In the genomic region with DNA sequence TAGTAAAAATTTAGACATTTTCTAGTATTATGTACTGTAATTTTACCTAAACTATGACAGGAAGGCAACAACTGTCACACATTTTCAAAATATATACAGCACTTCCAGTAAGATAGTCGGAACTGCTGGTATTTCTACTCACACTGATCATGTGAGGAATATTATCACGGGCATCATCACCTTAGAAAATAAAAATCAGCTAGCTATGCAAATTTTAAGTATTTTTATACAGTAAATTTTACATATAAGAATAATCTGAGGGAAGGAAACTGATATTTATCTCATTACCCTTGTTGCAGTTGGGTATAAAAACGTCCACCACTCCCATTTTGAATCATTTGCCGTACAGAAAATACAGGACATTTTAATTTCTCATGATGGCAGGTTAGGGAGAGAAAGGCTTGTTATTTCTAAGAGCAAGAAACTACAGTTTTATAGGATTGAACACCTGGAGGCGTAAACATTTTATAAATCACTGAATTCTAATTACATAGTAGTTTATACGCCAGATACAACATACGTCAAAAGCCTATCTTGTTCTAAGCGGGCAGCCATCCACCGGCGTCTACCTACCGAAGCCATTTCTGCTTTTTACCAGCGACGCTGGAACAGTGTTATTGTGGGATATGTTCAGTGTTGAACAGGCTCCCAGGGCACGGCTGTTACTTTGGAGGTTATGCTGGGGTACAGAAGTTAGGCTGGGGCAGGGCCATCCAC, we compare ENCODE assay signal across 8 cellular contexts. TPM values are rescaled to one million over a fixed set of nuclear protein-coding genes. Genes with fewer than 3 reads are reported as not detected.
A peak's percentile ranks its signal among the peaks of the same experiment; 100 is the strongest.
DNase-seq lines count a peak whose midpoint lies in the region; ATAC-seq lines count a peak whose summit lies in the region.

No MANE protein-coding gene starts in this region.

- H3K36me3 Mint-ChIP-seq in activated naive CD8-positive, alpha-beta T cell treated with anti-CD3 and anti-CD28 coated beads for 36 hours: no peaks in the 10 kb centered on the region
- H3K36me3 Mint-ChIP-seq in immature natural killer cell: peaks cover 0 to 3% (median 0%) of the 10 kb centered on the region in 3 donors
- H3K36me3 Mint-ChIP-seq in stimulated activated memory B cell treated with anti-CD40 and anti-IgM and Interleukin-4, amounts not matched to agents 10 μg/mL and 1 μg/mL and 100 μg/mL, for 72 hours: no peaks in the 10 kb centered on the region

- peak overlapping the region; percentile 90 for H3K27ac Mint-ChIP-seq in activated naive CD8-positive, alpha-beta T cell treated with anti-CD3 and anti-CD28 coated beads for 36 hours
- peak overlapping the region; percentile 90 to 97 (median 96) for H3K27ac Mint-ChIP-seq in immature natural killer cell
- peak overlapping the region; percentile 97 for H3K27ac Mint-ChIP-seq in stimulated activated memory B cell treated with anti-CD40 and anti-IgM and Interleukin-4, amounts not matched to agents 10 μg/mL and 1 μg/mL and 100 μg/mL, for 72 hours

- no peaks in the 10 kb centered on the region for H3K9me3 Mint-ChIP-seq in activated naive CD8-positive, alpha-beta T cell treated with anti-CD3 and anti-CD28 coated beads for 36 hours
- peaks cover 0 to 3% (median 0%) of the 10 kb centered on the region in 6 donors for H3K9me3 Mint-ChIP-seq in immature natural killer cell
- no peaks in the 10 kb centered on the region for H3K9me3 Mint-ChIP-seq in stimulated activated memory B cell treated with anti-CD40 and anti-IgM and Interleukin-4, amounts not matched to agents 10 μg/mL and 1 μg/mL and 100 μg/mL, for 72 hours

- ATAC-seq in stimulated activated memory B cell treated with anti-CD40 and anti-IgM and Interleukin-4, amounts not matched to agents 10 μg/mL and 1 μg/mL and 100 μg/mL, for 72 hours: no peak
- ATAC-seq in GM18498 (IDR thresholded peaks at IDR 0.05; ENCODE audit: unreplicated experiment): no peak

- DNase-seq in NCI-H524 (lab: John Stamatoyannopoulos, UW) (peak; percentile 23 to 49), NCI-H524 treated with DMSO at 0.1 percent for 48 hours (lab: John Stamatoyannopoulos, UW) (no peak), NAMALWA (ENCODE audit: low spot score) (peak; percentile 80), immature natural killer cell (no peak), NCI-H2081 treated with DMSO at 0.1 percent for 48 hours (lab: John Stamatoyannopoulos, UW) (no peak)
- DNase-seq in activated naive CD8-positive, alpha-beta T cell treated with anti-CD3 and anti-CD28 coated beads for 36 hours: no peak

- H3K4me1 Mint-ChIP-seq in activated naive CD8-positive, alpha-beta T cell treated with anti-CD3 and anti-CD28 coated beads for 36 hours: peaks cover 20% of the 10 kb centered on the region
- H3K4me1 Mint-ChIP-seq in immature natural killer cell: peaks cover 25 to 35% of the 10 kb centered on the region in 2 donors
- peaks cover 22% of the 10 kb centered on the region for H3K4me1 Mint-ChIP-seq in stimulated activated memory B cell treated with anti-CD40 and anti-IgM and Interleukin-4, amounts not matched to agents 10 μg/mL and 1 μg/mL and 100 μg/mL, for 72 hours

- H3K27me3 Mint-ChIP-seq in activated naive CD8-positive, alpha-beta T cell treated with anti-CD3 and anti-CD28 coated beads for 36 hours: peaks cover 22% of the 10 kb centered on the region
- peaks cover 8 to 12% (median 11%) of the 10 kb centered on the region in 3 donors for H3K27me3 Mint-ChIP-seq in immature natural killer cell (ENCODE audit: low read depth in 3 of 3)
- peaks cover 23% of the 10 kb centered on the region for H3K27me3 Mint-ChIP-seq in stimulated activated memory B cell treated with anti-CD40 and anti-IgM and Interleukin-4, amounts not matched to agents 10 μg/mL and 1 μg/mL and 100 μg/mL, for 72 hours

- H3K4me3 Mint-ChIP-seq in activated naive CD8-positive, alpha-beta T cell treated with anti-CD3 and anti-CD28 coated beads for 36 hours: peak overlapping the region; percentile 89
- H3K4me3 Mint-ChIP-seq in immature natural killer cell: peak overlapping the region; percentile 89 to 99 (median 90)
- H3K4me3 Mint-ChIP-seq in stimulated activated memory B cell treated with anti-CD40 and anti-IgM and Interleukin-4, amounts not matched to agents 10 μg/mL and 1 μg/mL and 100 μg/mL, for 72 hours: peak overlapping the region; percentile 97

RNA-seq across cellular contexts. Expression of a gene that starts 0.7 kb away (rescaled TPM):
- total RNA-seq in activated naive CD8-positive, alpha-beta T cell treated with anti-CD3 and anti-CD28 coated beads for 36 hours: 100 to 1,000 TPM; 120 to 131 TPM
- polyA plus RNA-seq in immature natural killer cell: 10 to 100 TPM; 40.4 to 58.8 (median 51.2) TPM

Comparison
In these comparisons a context has a peak if more than half of its experiments do, and no peak if none do; other contexts are left out.
1. DNase-seq: peak in NCI-H524 (2 of 2) and NAMALWA (single experiment); none in NCI-H524 treated with DMSO at 0.1 percent for 48 hours (single experiment), activated naive CD8-positive, alpha-beta T cell treated with anti-CD3 and anti-CD28 coated beads for 36 hours (single experiment), immature natural killer cell (0 of 3) and NCI-H2081 treated with DMSO at 0.1 percent for 48 hours (single experiment).
2. Peak in every context shown above with its lines, with median percentiles within 50 percentile points of each other: H3K27ac Mint-ChIP-seq and H3K4me3 Mint-ChIP-seq.